ENCODE assay signal across 39 cellular contexts in the genomic region with DNA sequence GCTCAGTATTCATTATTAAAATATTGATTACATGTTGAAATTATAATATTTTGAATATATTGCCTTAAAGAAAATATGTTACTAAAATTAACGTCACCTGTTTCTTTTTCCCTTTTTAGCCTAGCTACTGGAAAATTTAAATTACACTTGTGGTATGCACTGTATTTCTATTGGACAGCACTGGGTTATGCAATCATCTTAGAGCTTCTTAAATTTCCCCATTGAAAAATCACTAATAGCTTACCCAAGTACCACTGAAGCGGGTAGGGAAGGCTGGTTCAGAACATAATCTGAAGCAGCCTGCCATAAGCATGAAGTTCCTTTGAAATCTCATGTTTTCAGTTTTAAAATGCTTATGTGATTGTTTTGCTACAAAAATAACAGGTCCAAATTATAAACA. TPM values are rescaled to one million over a fixed set of nuclear protein-coding genes. Genes with fewer than 3 reads are reported as not detected.
"Had no signal": no experiment of that assay in that cellular context is flagged by ENCODE, and none has a peak within 500 bp of the region (broad histone marks: within the 10 kb centered on the region; RNA-seq: fewer than 3 reads in every experiment).

No MANE protein-coding gene starts in this region.

- H3K4me3 Mint-ChIP-seq: activated CD4-positive, alpha-beta memory T cell treated with anti-CD3 and anti-CD28 coated beads for 36 hours; activated CD4-positive, alpha-beta T cell treated with anti-CD3 and anti-CD28 coated beads for 36 hours; activated CD4-positive, alpha-beta T cell treated with anti-CD3 and anti-CD28 coated beads, Interleukin-2, amount 10 ng/mL, durations not matched to agents 24 days and 14 days; activated CD8-positive, alpha-beta memory T cell treated with anti-CD3 and anti-CD28 coated beads, Interleukin-2, amount 10 ng/mL, durations not matched to agents 7 days and 5 days; activated CD8-positive, alpha-beta T cell treated with anti-CD3 and anti-CD28 coated beads, Interleukin-2, amount 10 ng/mL, durations not matched to agents 7 days and 5 days; activated naive CD4-positive, alpha-beta T cell treated with anti-CD3 and anti-CD28 coated beads for 36 hours; activated naive CD4-positive, alpha-beta T cell treated with anti-CD3 and anti-CD28 coated beads, Interleukin-2, amount 50 U/mL, for 24 hours; activated naive CD8-positive, alpha-beta T cell treated with anti-CD3 and anti-CD28 coated beads for 36 hours; activated naive CD8-positive, alpha-beta T cell treated with anti-CD3 and anti-CD28 coated beads, Interleukin-2, amount 50 U/mL, for 24 hours; activated T-helper 1 cell treated with anti-CD3 and anti-CD28 coated beads, Interleukin-12 subunit alpha, Interleukin-12 subunit beta, Interleukin-2, Interleukin-4 antibody, amounts not matched to agents 30 ng/mL and 10 ng/mL and 1 ng/mL, durations not matched to agents 14 hours and 24 hours and 36 hours; T-helper 17 cell; T-helper 2 cell treated with Interferon-gamma antibody and Interleukin-4, amounts not matched to agents 5 μg/mL and 100 μg/mL, for 36 hours had no signal

- H3K36me3 Mint-ChIP-seq: activated CD4-positive, alpha-beta memory T cell treated with anti-CD3 and anti-CD28 coated beads for 36 hours; activated CD8-positive, alpha-beta memory T cell treated with anti-CD3 and anti-CD28 coated beads, Interleukin-2, amount 10 ng/mL, durations not matched to agents 7 days and 5 days; activated naive CD4-positive, alpha-beta T cell treated with anti-CD3 and anti-CD28 coated beads, Interleukin-2, amount 50 U/mL, for 24 hours; activated naive CD8-positive, alpha-beta T cell treated with anti-CD3 and anti-CD28 coated beads for 36 hours; brain had no signal

- H3K27ac Mint-ChIP-seq: activated CD4-positive, alpha-beta memory T cell treated with anti-CD3 and anti-CD28 coated beads for 36 hours; activated CD4-positive, alpha-beta T cell treated with anti-CD3 and anti-CD28 coated beads for 36 hours; activated CD4-positive, alpha-beta T cell treated with anti-CD3 and anti-CD28 coated beads, Interleukin-2, amount 10 ng/mL, durations not matched to agents 24 days and 14 days; activated CD8-positive, alpha-beta memory T cell treated with anti-CD3 and anti-CD28 coated beads, Interleukin-2, amount 10 ng/mL, durations not matched to agents 7 days and 5 days; activated CD8-positive, alpha-beta T cell treated with anti-CD3 and anti-CD28 coated beads, Interleukin-2, amount 10 ng/mL, durations not matched to agents 7 days and 5 days; activated naive CD4-positive, alpha-beta T cell treated with anti-CD3 and anti-CD28 coated beads for 36 hours; activated naive CD4-positive, alpha-beta T cell treated with anti-CD3 and anti-CD28 coated beads, Interleukin-2, amount 50 U/mL, for 24 hours; activated naive CD8-positive, alpha-beta T cell treated with anti-CD3 and anti-CD28 coated beads for 36 hours; activated naive CD8-positive, alpha-beta T cell treated with anti-CD3 and anti-CD28 coated beads, Interleukin-2, amount 50 U/mL, for 24 hours; activated T-helper 1 cell treated with anti-CD3 and anti-CD28 coated beads, Interleukin-12 subunit alpha, Interleukin-12 subunit beta, Interleukin-2, Interleukin-4 antibody, amounts not matched to agents 30 ng/mL and 10 ng/mL and 1 ng/mL, durations not matched to agents 14 hours and 24 hours and 36 hours; activated T-helper 2 cell treated with anti-CD3 and anti-CD28 coated beads, Interferon-gamma antibody, Interleukin-2, Interleukin-4, amounts not matched to agents 10 μg/mL and 5 μg/mL and 100 μg/mL, durations not matched to agents 14 hours and 24 hours and 36 hours; T-helper 17 cell; T-helper 2 cell treated with Interferon-gamma antibody and Interleukin-4, amounts not matched to agents 5 μg/mL and 100 μg/mL, for 36 hours had no signal

- DNase-seq: activated CD4-positive, alpha-beta memory T cell treated with anti-CD3 and anti-CD28 coated beads for 36 hours; activated CD4-positive, alpha-beta T cell treated with anti-CD3 and anti-CD28 coated beads for 36 hours; activated CD4-positive, alpha-beta T cell treated with anti-CD3 and anti-CD28 coated beads, Interleukin-2, amount 10 ng/mL, durations not matched to agents 24 days and 14 days; activated CD4-positive, CD25-positive, alpha-beta regulatory T cell; activated CD4-positive, CD25-positive, alpha-beta regulatory T cell treated with anti-CD3 and anti-CD28 coated beads, Interleukin-2, amount 50 U/mL, for 72 hours; activated CD8-positive, alpha-beta memory T cell treated with anti-CD3 and anti-CD28 coated beads, Interleukin-2, amount 10 ng/mL, durations not matched to agents 7 days and 5 days; activated CD8-positive, alpha-beta memory T cell treated with anti-CD3 and anti-CD28 coated beads, Interleukin-2, amount 50 U/mL, for 4 hours; activated CD8-positive, alpha-beta T cell treated with anti-CD3 and anti-CD28 coated beads, Interleukin-2, amount 10 ng/mL, durations not matched to agents 7 days and 5 days; activated effector memory CD4-positive, alpha-beta T cell treated with anti-CD3 and anti-CD28 coated beads, Interleukin-2, amount 50 U/mL, for 16 hours; activated naive CD4-positive, alpha-beta T cell treated with anti-CD3 and anti-CD28 coated beads for 36 hours; activated naive CD8-positive, alpha-beta T cell treated with anti-CD3 and anti-CD28 coated beads for 36 hours; activated naive CD8-positive, alpha-beta T cell treated with anti-CD3 and anti-CD28 coated beads, Interleukin-2, amount 50 U/mL, for 24 hours; activated T-cell treated with anti-CD3 and anti-CD28 coated beads, Interleukin-2, amount 50 U/mL, for 1 hour; activated T-cell treated with anti-CD3 and anti-CD28 coated beads, Interleukin-2, amount 50 U/mL, for 48 hours; adrenal gland; amygdala; aorta; central memory CD4-positive, alpha-beta T cell; cerebellar nuclear complex; colonic mucosa; effector CD8-positive, alpha-beta T cell; esophagus squamous epithelium; foreskin melanocyte; T-helper 1 cell; T-helper 17 cell; T1000 had no signal

- H3K9me3 Mint-ChIP-seq: activated CD4-positive, alpha-beta memory T cell treated with anti-CD3 and anti-CD28 coated beads for 36 hours; activated CD4-positive, alpha-beta T cell treated with anti-CD3 and anti-CD28 coated beads, Interleukin-2, amount 10 ng/mL, durations not matched to agents 24 days and 14 days; activated naive CD4-positive, alpha-beta T cell treated with anti-CD3 and anti-CD28 coated beads for 36 hours; activated naive CD4-positive, alpha-beta T cell treated with anti-CD3 and anti-CD28 coated beads, Interleukin-2, amount 50 U/mL, for 24 hours; activated naive CD8-positive, alpha-beta T cell treated with anti-CD3 and anti-CD28 coated beads for 36 hours; activated naive CD8-positive, alpha-beta T cell treated with anti-CD3 and anti-CD28 coated beads, Interleukin-2, amount 50 U/mL, for 24 hours; activated T-helper 1 cell treated with anti-CD3 and anti-CD28 coated beads, Interleukin-12 subunit alpha, Interleukin-12 subunit beta, Interleukin-2, Interleukin-4 antibody, amounts not matched to agents 30 ng/mL and 10 ng/mL and 1 ng/mL, durations not matched to agents 14 hours and 24 hours and 36 hours; activated T-helper 2 cell treated with anti-CD3 and anti-CD28 coated beads, Interferon-gamma antibody, Interleukin-2, Interleukin-4, amounts not matched to agents 10 μg/mL and 5 μg/mL and 100 μg/mL, durations not matched to agents 14 hours and 24 hours and 36 hours; brain; T-helper 2 cell treated with Interferon-gamma antibody and Interleukin-4, amounts not matched to agents 5 μg/mL and 100 μg/mL, for 36 hours had no signal

- H3K27me3 Mint-ChIP-seq: activated CD4-positive, alpha-beta memory T cell treated with anti-CD3 and anti-CD28 coated beads for 36 hours; activated CD4-positive, alpha-beta T cell treated with anti-CD3 and anti-CD28 coated beads, Interleukin-2, amount 10 ng/mL, durations not matched to agents 24 days and 14 days; activated CD8-positive, alpha-beta memory T cell treated with anti-CD3 and anti-CD28 coated beads, Interleukin-2, amount 10 ng/mL, durations not matched to agents 7 days and 5 days; activated naive CD4-positive, alpha-beta T cell treated with anti-CD3 and anti-CD28 coated beads, Interleukin-2, amount 50 U/mL, for 24 hours; activated naive CD8-positive, alpha-beta T cell treated with anti-CD3 and anti-CD28 coated beads for 36 hours; activated naive CD8-positive, alpha-beta T cell treated with anti-CD3 and anti-CD28 coated beads, Interleukin-2, amount 50 U/mL, for 24 hours had no signal

- H3K4me1 Mint-ChIP-seq: activated CD4-positive, alpha-beta T cell treated with anti-CD3 and anti-CD28 coated beads for 36 hours; activated CD4-positive, alpha-beta T cell treated with anti-CD3 and anti-CD28 coated beads, Interleukin-2, amount 10 ng/mL, durations not matched to agents 24 days and 14 days; activated CD8-positive, alpha-beta memory T cell treated with anti-CD3 and anti-CD28 coated beads, Interleukin-2, amount 10 ng/mL, durations not matched to agents 7 days and 5 days; activated naive CD4-positive, alpha-beta T cell treated with anti-CD3 and anti-CD28 coated beads, Interleukin-2, amount 50 U/mL, for 24 hours; activated naive CD8-positive, alpha-beta T cell treated with anti-CD3 and anti-CD28 coated beads for 36 hours; activated naive CD8-positive, alpha-beta T cell treated with anti-CD3 and anti-CD28 coated beads, Interleukin-2, amount 50 U/mL, for 24 hours; T-helper 17 cell had no signal

RNA-seq across cellular contexts. Expression of a gene that starts 49.5 kb away (rescaled TPM):
- total RNA-seq: activated CD4-positive, alpha-beta memory T cell treated with anti-CD3 and anti-CD28 coated beads for 36 hours; activated CD4-positive, alpha-beta T cell treated with anti-CD3 and anti-CD28 coated beads for 36 hours; activated CD4-positive, alpha-beta T cell treated with anti-CD3 and anti-CD28 coated beads, Interleukin-2, amount 10 ng/mL, durations not matched to agents 24 days and 14 days; activated CD8-positive, alpha-beta memory T cell treated with anti-CD3 and anti-CD28 coated beads for 36 hours; activated CD8-positive, alpha-beta memory T cell treated with anti-CD3 and anti-CD28 coated beads, Interleukin-2, amount 10 ng/mL, durations not matched to agents 7 days and 5 days; activated CD8-positive, alpha-beta T cell treated with anti-CD3 and anti-CD28 coated beads, Interleukin-2, amount 10 ng/mL, durations not matched to agents 7 days and 5 days; activated naive CD4-positive, alpha-beta T cell treated with anti-CD3 and anti-CD28 coated beads for 36 hours; activated naive CD8-positive, alpha-beta T cell treated with anti-CD3 and anti-CD28 coated beads for 36 hours; activated T-helper 1 cell treated with anti-CD3 and anti-CD28 coated beads, Interleukin-12 subunit alpha, Interleukin-12 subunit beta, Interleukin-2, Interleukin-4 antibody, amounts not matched to agents 30 ng/mL and 10 ng/mL and 1 ng/mL, durations not matched to agents 14 hours and 24 hours and 36 hours; activated T-helper 2 cell treated with anti-CD3 and anti-CD28 coated beads, Interferon-gamma antibody, Interleukin-2, Interleukin-4, amounts not matched to agents 10 μg/mL and 5 μg/mL and 100 μg/mL, durations not matched to agents 14 hours and 24 hours and 36 hours; adrenal gland; aorta; breast epithelium; cardiac muscle cell; colonic mucosa; dermis microvascular lymphatic vessel endothelial cell; endothelial cell of umbilical vein; esophagus squamous epithelium; fibroblast of lung; fibroblast of villous mesenchyme; glomerular endothelial cell; T-helper 17 cell had no signal
